8 cellular contexts compared by ENCODE assay signal in genomic region chr5:178730940-178731265, GRCh38. TPM values are rescaled to one million over a fixed set of nuclear protein-coding genes. Genes with fewer than 3 reads are reported as not detected.
A peak's percentile ranks its signal among the peaks of the same experiment; 100 is the strongest.
DNase-seq lines count a peak whose midpoint lies in the region; TF ChIP-seq lines count a peak whose summit lies in the region.

No MANE protein-coding gene starts in this region.

- TF ChIP-seq EP300 in esophagus muscularis mucosa (IDR thresholded peaks at IDR 0.05): no peak

- DNase-seq in SJSA1 (ENCODE audit: low read depth in 1 of 2, low spot score in 2 of 2) (no peak), esophagus muscularis mucosa (ENCODE audit: extremely low spot score) (no peak), D341Med (ENCODE audit: low spot score) (no peak), posterior cingulate gyrus (no peak), T-helper 9 cell (no peak)
- no peak for DNase-seq in central memory CD4-positive, alpha-beta T cell

- intact Hi-C loops in esophagus muscularis mucosa (cut with DNase I): loop anchor here (2.0 to 10.0 kb wide), 4 partner anchors 104 to 330 kb away; partner anchors contain the start of genes CLK4, ZNF354B, ZNF354C and ZNF454
- intact Hi-C loops in posterior cingulate gyrus (cut with DNase I): loop anchor here (1.0 to 10.0 kb wide), 6 partner anchors 106 to 761 kb away; partner anchors contain the start of genes CLK4, ZNF354B, ZNF354C and ZNF454

- no peak for TF ChIP-seq POLR2A in esophagus muscularis mucosa (IDR thresholded peaks at IDR 0.05; ENCODE audit: low read depth)

- H3K4me3 ChIP-seq in HEK293 (ENCODE audit: low read depth, low read length) (no peak overlapping the region), SJSA1 (peak overlapping the region; percentile 83), esophagus muscularis mucosa (peak overlapping the region; percentile 75 to 93 (median 85)), skeletal muscle tissue (ENCODE audit: low read length in 3 of 3) (peak overlapping the region; percentile 64 to 81 (median 75))

- H3K36me3 ChIP-seq in HEK293 (ENCODE audit: control insufficient read depth in 2 of 2, insufficient read depth in 1 of 2, low read length in 2 of 2) (peaks cover 11 to 23% of the 10 kb centered on the region in 2 experiments; a peak in 2 of 3 replicates), SJSA1 (peaks cover 19% of the 10 kb centered on the region), esophagus muscularis mucosa (peaks cover 14 to 23% (median 15%) of the 10 kb centered on the region in 4 donors), skeletal muscle tissue (ENCODE audit: control insufficient read depth in 3 of 3, insufficient read depth in 3 of 3, low read length in 3 of 3) (peaks cover 14 to 18% (median 17%) of the 10 kb centered on the region in 3 donors)

- H3K27me3 ChIP-seq in SJSA1 (replicated peaks): no peaks in the 10 kb centered on the region
- no peaks in the 10 kb centered on the region for H3K27me3 ChIP-seq in esophagus muscularis mucosa
- H3K27me3 ChIP-seq in skeletal muscle tissue (ENCODE audit: control insufficient read depth in 3 of 3, insufficient read depth in 3 of 3, low read length in 3 of 3): no peaks in the 10 kb centered on the region

- TF ChIP-seq CTCF in HEK293 (tag by site-specific recombination; IDR thresholded peaks at IDR 0.05): no peak
- TF ChIP-seq CTCF in esophagus muscularis mucosa (IDR thresholded peaks at IDR 0.05): no peak

- H3K4me1 ChIP-seq in HEK293 (ENCODE audit: control insufficient read depth, insufficient read depth, low read length) (no peaks in the 10 kb centered on the region), SJSA1 (replicated peaks) (peaks cover 10% of the 10 kb centered on the region), esophagus muscularis mucosa (peaks cover 0 to 13% (median 12%) of the 10 kb centered on the region in 4 donors), skeletal muscle tissue (ENCODE audit: control insufficient read depth in 3 of 3, insufficient read depth in 3 of 3, low read length in 3 of 3) (peaks cover 3 to 7% (median 4%) of the 10 kb centered on the region in 3 donors)

- 43% methylated on average over 10 of the region's 10 CpGs for WGBS in esophagus muscularis mucosa

- H3K9ac ChIP-seq in skeletal muscle tissue (ENCODE audit: low read depth in 1 of 3, low read length in 3 of 3): no peak overlapping the region

- H3K27ac ChIP-seq in HEK293 (ENCODE audit: extremely low read depth, low read depth, low read length) (no peak overlapping the region), SJSA1 (no peak overlapping the region), esophagus muscularis mucosa (replicated peaks in 1 of 4) (peak overlapping the region in 3 of 4 donors; percentile 84 to 88 (median 87)), skeletal muscle tissue (ENCODE audit: low read depth, low read length) (no peak overlapping the region)

- POLR2A ChIA-PET in HEK293 (lab: Yijun Ruan, JAX): interaction anchor here (0.5 to 1.2 kb wide), 7 partner anchors 104 to 760 kb away, joined by 3 to 7 read pairs (median 3); partner anchors contain the start of genes ZNF354B and ZNF354C

- CTCF ChIA-PET in HEK293 (lab: Yijun Ruan, JAX): interaction anchor here (0.7 to 1.5 kb wide), 10 partner anchors 10 to 763 kb away, joined by 3 to 6 read pairs (median 4); no protein-coding TSS in a partner anchor

- no peaks in the 10 kb centered on the region for H3K9me3 ChIP-seq in HEK293 (ENCODE audit: control insufficient read depth, insufficient read depth, low read depth, low read length)
- peaks cover 29% of the 10 kb centered on the region for H3K9me3 ChIP-seq in SJSA1 (replicated peaks)
- H3K9me3 ChIP-seq in esophagus muscularis mucosa: no peaks in the 10 kb centered on the region
- peaks cover 0 to 2% (median 0%) of the 10 kb centered on the region in 3 donors for H3K9me3 ChIP-seq in skeletal muscle tissue (ENCODE audit: control insufficient read depth in 3 of 3, low read length in 3 of 3)

TF ChIP-seq in HEK293, 187 proteins besides CTCF, POLR2A, EP300 and RAD21:
- TF ChIP-seq WT1 (tag by site-specific recombination; IDR thresholded peaks at IDR 0.05) (peak; percentile 1; the same call in 1 of the 2 replicates), ZNF324 (tag by site-specific recombination; IDR thresholded peaks at IDR 0.05) (no peak), ZNF610 (tag by site-specific recombination; IDR thresholded peaks at IDR 0.05; ENCODE audit: borderline replicate concordance) (0 out of 2 replicates have a peak, but pooled peaks have one; percentile 26), EGR2 (tag by site-specific recombination; IDR thresholded peaks at IDR 0.05; ENCODE audit: low read depth) (peak; percentile 29; the same call in 1 of the 2 replicates), ZNF19 (tag by site-specific recombination; IDR thresholded peaks at IDR 0.05; ENCODE audit: low read depth) (no peak), ZBTB48 (tag by site-specific recombination; IDR thresholded peaks at IDR 0.05) (no peak), ZNF2 (tag by site-specific recombination; IDR thresholded peaks at IDR 0.05) (no peak), ZNF596 (tag by site-specific recombination; IDR thresholded peaks at IDR 0.05) (no peak)
TF ChIP-seq in HEK293: peak in this region for 3.

RNA-seq across cellular contexts. Expression of gene ZNF354A, which starts 0.4 kb away (rescaled TPM):
- total RNA-seq in SJSA1 (2014; rRNA removed; shearing (Covaris generic)): 5.8 and 8.9 TPM in 2 replicates
- total RNA-seq in esophagus muscularis mucosa: 10 to 100 TPM; 14.7 to 21.2 (median 17.0) TPM
- total RNA-seq in skeletal muscle tissue: 3.1 TPM

Comparison
In these comparisons a context has a peak if more than half of its experiments do, and no peak if none do; other contexts are left out.
1. H3K27ac ChIP-seq: peak in esophagus muscularis mucosa (3 of 4); none in HEK293 (single experiment), SJSA1 (single experiment) and skeletal muscle tissue (single experiment).